Comparison of ENCODE assay signal across 22 cellular contexts in genomic region chr16:77652399-77652798, GRCh38.
"Had no signal": no experiment of that assay in that cellular context is flagged by ENCODE, and none has a peak within 500 bp of the region (broad histone marks: within the 10 kb centered on the region; RNA-seq: fewer than 3 reads in every experiment).

No MANE protein-coding gene starts in this region.

- H3K27ac ChIP-seq: colonic mucosa, esophagus muscularis mucosa, lower lobe of right lung, neural progenitor cell, parathyroid adenoma, right lobe of liver, stomach, testis, tibial artery had no signal

- ATAC-seq: left ventricle myocardium superior; lower lobe of right lung; mucosa of descending colon; right lobe of liver; stimulated activated effector memory CD8-positive, alpha-beta T cell treated with anti-CD3 and anti-CD28 coated beads, Interleukin-12 subunit alpha, Interleukin-12 subunit beta, amount 100 ng/mL, for 72 hours had no signal

- H3K4me3 ChIP-seq: colonic mucosa, esophagus muscularis mucosa, lower lobe of right lung, mucosa of descending colon, neural progenitor cell, right lobe of liver, stomach, testis, tibial artery had no signal

- DNase-seq: central memory CD4-positive, alpha-beta T cell; colonic mucosa; effector CD8-positive, alpha-beta T cell; endodermal cell; foreskin melanocyte; head of caudate nucleus; left ventricle myocardium superior; lower lobe of right lung; mucosa of descending colon; naive B cell; right lobe of liver; stimulated activated CD4-positive, alpha-beta T cell treated with anti-CD3 and anti-CD28 coated beads, Interleukin-2, amount 100 ng/mL, for 24 hours; stimulated activated CD4-positive, alpha-beta T cell treated with anti-CD3 and anti-CD28 coated beads, Interleukin-4, amount 100 ng/mL, for 24 hours; stimulated activated naive CD4-positive, alpha-beta T cell treated with Interleukin-2 at 50 U/mL for 16 hours; stomach; substantia nigra; testis had no signal
